In genomic region chr3:128282392-128283196, GRCh38 we compare ENCODE assay signal across 11 cellular contexts.
A peak's percentile ranks its signal among the peaks of the same experiment; 100 is the strongest.
DNase-seq lines count a peak whose midpoint lies in the region; ATAC-seq and TF ChIP-seq lines count a peak whose summit lies in the region.
"Had no signal": no experiment of that assay in that cellular context is flagged by ENCODE, and none has a peak within 500 bp of the region (broad histone marks: within the 10 kb centered on the region; RNA-seq: fewer than 3 reads in every experiment).

No MANE protein-coding gene starts in this region.

- 33 to 52% methylated on average over 2 to 6 of the region's 16 CpGs for WGBS in gastroesophageal sphincter (ENCODE audit: low coverage in 1 of 2), 2 donors
- no CpG with 5 or more reads among the region's 16 CpGs for WGBS in trophoblast cell (ENCODE audit: extremely low coverage, insufficient coverage, insufficient read length)

- H3K27ac ChIP-seq in VCaP (peak overlapping the region; percentile 68), gastroesophageal sphincter (peak overlapping the region in 3 of 4 donors; percentile 16 to 42 (median 31)), trophoblast cell (ENCODE audit: low read depth, low read length) (no peak overlapping the region), SJCRH30 (no peak overlapping the region)
- H3K27ac ChIP-seq: SJSA1 had no signal

- TF ChIP-seq POLR2A in gastroesophageal sphincter (IDR thresholded peaks at IDR 0.05), result no peak

- H3K9ac ChIP-seq in trophoblast cell (ENCODE audit: low read length), result no peak overlapping the region

- H4K12ac ChIP-seq in trophoblast cell (ENCODE audit: low read depth, low read length), result no peak overlapping the region

- H3K23ac ChIP-seq in trophoblast cell (ENCODE audit: low read length), result no peak overlapping the region

- no peak overlapping the region for H4K91ac ChIP-seq in trophoblast cell (ENCODE audit: low read depth, low read length)

- H3K9me3 ChIP-seq in gastroesophageal sphincter (no peaks in the 10 kb centered on the region), trophoblast cell (ENCODE audit: insufficient read depth, low read depth, low read length) (no peaks in the 10 kb centered on the region), SJCRH30 (replicated peaks) (no peaks in the 10 kb centered on the region)
- H3K9me3 ChIP-seq: SJSA1 had no signal

- H3K79me1 ChIP-seq in trophoblast cell (ENCODE audit: low read length), result peaks cover 23% of the 10 kb centered on the region

- TF ChIP-seq EP300 in gastroesophageal sphincter (IDR thresholded peaks at IDR 0.05), result no peak

- TF ChIP-seq CTCF in AG10803 (conservative IDR thresholded peaks at IDR 0.05; ENCODE audit: low read length), result no peak
- no peak for TF ChIP-seq CTCF in VCaP (conservative IDR thresholded peaks at IDR 0.05)
- no peak for TF ChIP-seq CTCF in gastroesophageal sphincter (IDR thresholded peaks at IDR 0.05)

- no peak overlapping the region for H3K14ac ChIP-seq in trophoblast cell (ENCODE audit: low read length)

- H3K4me3 ChIP-seq in AG10803 (ENCODE audit: low read length) (no peak overlapping the region), gastroesophageal sphincter (no peak overlapping the region), trophoblast cell (ENCODE audit: low read depth, low read length) (no peak overlapping the region), SJCRH30 (no peak overlapping the region)
- H3K4me3 ChIP-seq: SJSA1 had no signal

- H3K27me3 ChIP-seq in gastroesophageal sphincter (no peaks in the 10 kb centered on the region), trophoblast cell (ENCODE audit: insufficient read depth, low read length) (no peaks in the 10 kb centered on the region), SJCRH30 (no peaks in the 10 kb centered on the region)
- H3K27me3 ChIP-seq: SJSA1 had no signal

- H3K18ac ChIP-seq in trophoblast cell (ENCODE audit: low read length), result no peak overlapping the region

- H2BK5ac ChIP-seq in trophoblast cell (ENCODE audit: low read depth, low read length, poor library complexity), result no peak overlapping the region

- H3K4me1 ChIP-seq in gastroesophageal sphincter (peaks cover 0 to 51% (median 5%) of the 10 kb centered on the region in 3 donors), trophoblast cell (ENCODE audit: control insufficient read depth in 1 of 2, insufficient read depth in 2 of 2, low read length in 2 of 2) (peaks cover 24 to 27% of the 10 kb centered on the region in 2 experiments), SJCRH30 (peaks cover 31% of the 10 kb centered on the region)

- peaks cover 0 to 26% of the 10 kb centered on the region in 2 donors for H3K36me3 ChIP-seq in gastroesophageal sphincter
- peaks cover 0 to 3% of the 10 kb centered on the region in 2 experiments for H3K36me3 ChIP-seq in trophoblast cell (ENCODE audit: control insufficient read depth in 1 of 2, insufficient read depth in 2 of 2, low read length in 2 of 2)
- no peaks in the 10 kb centered on the region for H3K36me3 ChIP-seq in SJCRH30
- H3K36me3 ChIP-seq: SJSA1 had no signal

- no peak overlapping the region for H3K4ac ChIP-seq in trophoblast cell (ENCODE audit: low read depth, low read length)

- no peak overlapping the region for H2BK120ac ChIP-seq in trophoblast cell (ENCODE audit: insufficient read depth, low read length, poor library complexity)

- no peak overlapping the region for H2AFZ ChIP-seq in trophoblast cell (ENCODE audit: insufficient read depth, low read length, poor library complexity)

- H3K4me2 ChIP-seq in trophoblast cell (ENCODE audit: low read length), result no peak overlapping the region

- no peak overlapping the region for H2BK12ac ChIP-seq in trophoblast cell (ENCODE audit: low read length)

- H3K79me2 ChIP-seq in trophoblast cell (ENCODE audit: control insufficient read depth, insufficient read depth, low read length, poor library complexity), result peaks cover 6% of the 10 kb centered on the region

- peak overlapping the region; percentile 31 for H2AK5ac ChIP-seq in trophoblast cell (ENCODE audit: low read length)

- no peak overlapping the region for H4K8ac ChIP-seq in trophoblast cell (ENCODE audit: low read depth, low read length)

- ATAC-seq in gastroesophageal sphincter, result peak; percentile 48
- no peak for ATAC-seq in GM19351 (IDR thresholded peaks at IDR 0.05; ENCODE audit: unreplicated experiment)

- DNase-seq in AG10803 (ENCODE audit: low read depth), result peak; percentile 79
- no peak for DNase-seq in trophoblast cell
- DNase-seq in activated CD4-positive, CD25-positive, alpha-beta regulatory T cell (lab: John Stamatoyannopoulos, UW), result no peak
- no peak for DNase-seq in NCI-H2196 treated with DMSO at 0.1 percent for 48 hours (lab: John Stamatoyannopoulos, UW; ENCODE audit: unreplicated experiment)
- no peak for DNase-seq in SJCRH30
- DNase-seq: effector CD4-positive, alpha-beta T cell; NCI-H1436 treated with DMSO at 0.1 percent for 48 hours had no signal

Comparison
In these comparisons a context has a peak if more than half of its experiments do, and no peak if none do; other contexts are left out.
1. H3K27ac ChIP-seq: peak in VCaP (single experiment) and gastroesophageal sphincter (3 of 4); none in trophoblast cell (single experiment) and SJCRH30 (single experiment).